ENCODE assay signal across 1 cellular context in genomic region chr7:152924826-152925411, GRCh38.
TF ChIP-seq lines count a peak whose summit lies in the region.

No MANE protein-coding gene starts in this region.

TF ChIP-seq in SK-N-SH, 30 proteins besides CTCF, POLR2A, EP300 and RAD21 (continued from another document):
- TF ChIP-seq TEAD4 (IDR thresholded peaks at IDR 0.05; ENCODE audit: borderline replicate concordance, insufficient read depth), result no peak
- TF ChIP-seq FOSL2 (IDR thresholded peaks at IDR 0.05; ENCODE audit: borderline replicate concordance, low read depth), result no peak
- no peak for TF ChIP-seq MEF2A (IDR thresholded peaks at IDR 0.05; ENCODE audit: borderline replicate concordance, low read depth)
- no peak for TF ChIP-seq RFX5 (IDR thresholded peaks at IDR 0.05; ENCODE audit: low read length)
- TF ChIP-seq TCF12 (IDR thresholded peaks at IDR 0.05), result no peak
- no peak for TF ChIP-seq NFIC (IDR thresholded peaks at IDR 0.05; ENCODE audit: borderline replicate concordance)
- no peak for TF ChIP-seq CHD2 (IDR thresholded peaks at IDR 0.05; ENCODE audit: low read length, partially characterized antibody)
- TF ChIP-seq FOXJ3 (CRISPR knock-in tag; IDR thresholded peaks at IDR 0.05), result no peak
- TF ChIP-seq, protein P1, sequence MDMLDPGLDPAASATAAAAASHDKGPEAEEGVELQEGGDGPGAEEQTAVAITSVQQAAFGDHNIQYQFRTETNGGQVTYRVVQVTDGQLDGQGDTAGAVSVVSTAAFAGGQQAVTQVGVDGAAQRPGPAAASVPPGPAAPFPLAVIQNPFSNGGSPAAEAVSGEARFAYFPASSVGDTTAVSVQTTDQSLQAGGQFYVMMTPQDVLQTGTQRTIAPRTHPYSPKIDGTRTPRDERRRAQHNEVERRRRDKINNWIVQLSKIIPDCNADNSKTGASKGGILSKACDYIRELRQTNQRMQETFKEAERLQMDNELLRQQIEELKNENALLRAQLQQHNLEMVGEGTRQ (IDR thresholded peaks at IDR 0.05; ENCODE audit: borderline replicate concordance, low read depth, low read length), result no peak
- no peak for TF ChIP-seq MXI1 (IDR thresholded peaks at IDR 0.05; ENCODE audit: low read depth, low read length)
- no peak for TF ChIP-seq USF1 (IDR thresholded peaks at IDR 0.05; ENCODE audit: borderline replicate concordance, low read depth)
- TF ChIP-seq RXRA (IDR thresholded peaks at IDR 0.05; ENCODE audit: borderline replicate concordance, low read depth), result no peak
